In the genomic region with DNA sequence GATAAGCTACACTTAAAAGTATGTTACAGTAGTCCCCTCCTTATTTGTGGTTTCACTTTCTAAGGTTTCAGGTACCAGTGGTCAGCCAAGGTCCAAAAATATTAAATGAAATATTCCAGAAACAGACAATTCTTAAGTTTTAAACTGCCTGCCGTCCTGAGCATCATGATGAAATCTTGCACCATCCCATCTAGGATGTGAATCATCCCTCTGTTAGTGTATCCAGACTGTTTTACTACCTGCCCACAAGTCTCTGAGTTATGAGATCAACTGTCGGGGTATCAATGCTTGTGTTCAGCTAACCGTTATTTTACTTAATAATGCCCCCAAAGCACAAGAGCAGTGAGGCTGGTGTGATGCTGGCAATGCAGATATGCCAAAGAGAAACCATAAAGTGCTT, we compare ENCODE assay signal across 11 cellular contexts. TPM values are rescaled to one million over a fixed set of nuclear protein-coding genes. Genes with fewer than 3 reads are reported as not detected.
DNase-seq lines count a peak whose midpoint lies in the region; ATAC-seq, FAIRE-seq and TF ChIP-seq lines count a peak whose summit lies in the region.
"Had no signal": no experiment of that assay in that cellular context is flagged by ENCODE, and none has a peak within 500 bp of the region (broad histone marks: within the 10 kb centered on the region; RNA-seq: fewer than 3 reads in every experiment).

No MANE protein-coding gene starts in this region.

- no peak overlapping the region for H3K4me3 ChIP-seq in brain microvascular endothelial cell (ENCODE audit: low read depth, low read length)
- no peak overlapping the region for H3K4me3 ChIP-seq in naive thymus-derived CD4-positive, alpha-beta T cell (ENCODE audit: low read length)

- intact Hi-C loops in naive thymus-derived CD4-positive, alpha-beta T cell (cut with micrococcal nuclease) = loop anchor here in 1 of 2 donors (5.0 kb wide), 1 partner anchor 33 kb away; no protein-coding TSS in a partner anchor

- peak overlapping the region in 2 of 9 donors; percentile 21 to 46 for H3K27ac Mint-ChIP-seq in naive thymus-derived CD4-positive, alpha-beta T cell
- H3K27ac Mint-ChIP-seq: mesothelial cell of epicardium had no signal

- TF ChIP-seq CTCF in brain microvascular endothelial cell (IDR thresholded peaks at IDR 0.05; ENCODE audit: low read depth, low read length, missing control alignments) = no peak

- no peaks in the 10 kb centered on the region for H3K9me3 ChIP-seq in naive thymus-derived CD4-positive, alpha-beta T cell (ENCODE audit: control insufficient read depth in 2 of 3, low read length in 3 of 3)

- CTCF ChIA-PET in naive thymus-derived CD4-positive, alpha-beta T cell (lab: Charles Lee) = no interaction called here

- no peak for TF ChIP-seq POLR2A in GM12892 (IDR thresholded peaks at IDR 0.05; ENCODE audit: low read depth, low read length)

- no peak for ATAC-seq in naive thymus-derived CD4-positive, alpha-beta T cell
- ATAC-seq in GM18861 (IDR thresholded peaks at IDR 0.05; ENCODE audit: unreplicated experiment) = no peak

- H3K36me3 Mint-ChIP-seq in naive thymus-derived CD4-positive, alpha-beta T cell = peaks cover 0 to 7% (median 3%) of the 10 kb centered on the region in 5 donors
- H3K36me3 Mint-ChIP-seq: mesothelial cell of epicardium had no signal

- H3K4me1 Mint-ChIP-seq in naive thymus-derived CD4-positive, alpha-beta T cell = peaks cover 34 to 97% (median 84%) of the 10 kb centered on the region in 7 donors

- H3K27me3 ChIP-seq in brain microvascular endothelial cell (replicated peaks) = no peaks in the 10 kb centered on the region
- H3K27me3 ChIP-seq in naive thymus-derived CD4-positive, alpha-beta T cell (ENCODE audit: control insufficient read depth in 2 of 2, insufficient read depth in 2 of 2, low read length in 2 of 2) = no peaks in the 10 kb centered on the region

- H3K4me1 ChIP-seq in naive thymus-derived CD4-positive, alpha-beta T cell (ENCODE audit: control insufficient read depth in 2 of 2, insufficient read depth in 2 of 2, low read length in 2 of 2) = peaks cover 13 to 44% of the 10 kb centered on the region in 2 donors

- DNase-seq in NOMO-1 treated with DMSO at 0.1 percent for 48 hours (lab: John Stamatoyannopoulos, UW; ENCODE audit: unreplicated experiment) = peak; percentile 33
- no peak for DNase-seq in NOMO-1 treated with dmso at 0.1 percent for 144 hours (lab: John Stamatoyannopoulos, UW; ENCODE audit: unreplicated experiment)
- peak; percentile 59 for DNase-seq in M059J (ENCODE audit: low read depth)
- peak; percentile 48 for DNase-seq in brain microvascular endothelial cell
- no peak for DNase-seq in naive thymus-derived CD4-positive, alpha-beta T cell
- DNase-seq in NCI-H2227 (lab: John Stamatoyannopoulos, UW; ENCODE audit: unreplicated experiment) = no peak
- no peak for DNase-seq in GM12892 (ENCODE audit: insufficient read length)
- DNase-seq: AML-193, NCI-H524 had no signal

- FAIRE-seq in GM12892 (lab: Jason Lieb, UNC) = no peak

- H3K27ac ChIP-seq in brain microvascular endothelial cell = no peak overlapping the region
- H3K27ac ChIP-seq in naive thymus-derived CD4-positive, alpha-beta T cell (ENCODE audit: low read depth, low read length) = no peak overlapping the region

- H3K27me3 Mint-ChIP-seq in naive thymus-derived CD4-positive, alpha-beta T cell = no peaks in the 10 kb centered on the region

- H3K36me3 ChIP-seq in brain microvascular endothelial cell (replicated peaks) = no peaks in the 10 kb centered on the region
- H3K36me3 ChIP-seq in naive thymus-derived CD4-positive, alpha-beta T cell (ENCODE audit: control insufficient read depth in 2 of 3, insufficient read depth in 3 of 3, low read length in 3 of 3) = no peaks in the 10 kb centered on the region

- H3K4me3 Mint-ChIP-seq in naive thymus-derived CD4-positive, alpha-beta T cell = peak overlapping the region in 8 of 10 donors; percentile 12 to 76 (median 40)
- H3K4me3 Mint-ChIP-seq: mesothelial cell of epicardium had no signal

- H3K9me3 Mint-ChIP-seq in naive thymus-derived CD4-positive, alpha-beta T cell = no peaks in the 10 kb centered on the region
- H3K9me3 Mint-ChIP-seq: mesothelial cell of epicardium had no signal

- POLR2A ChIA-PET in naive thymus-derived CD4-positive, alpha-beta T cell (lab: Charles Lee) = interaction anchor here (0.6 to 1.8 kb wide), 3 partner anchors 10 to 208 kb away, joined by 3 to 6 read pairs (median 3); no protein-coding TSS in a partner anchor

- in situ Hi-C loops in brain microvascular endothelial cell (cut with HindIII; ENCODE audit: low pct_ligation_motif_present, low sequenced_read_pairs) = no loop called here

RNA-seq across cellular contexts. Expression of gene KDM7A, which starts 11.4 kb away (rescaled TPM):
- total RNA-seq in M059J (2014; rRNA removed; shearing (Covaris generic)) = 0.64 and 0.69 TPM in 2 replicates
- 10 to 100 TPM; 24.0 to 62.5 (median 50.3) TPM for total RNA-seq in naive thymus-derived CD4-positive, alpha-beta T cell
- 1 to 10 TPM; 5.4 to 6.0 TPM for polyA plus RNA-seq in naive thymus-derived CD4-positive, alpha-beta T cell
- polyA plus RNA-seq in GM12892 (2012; ENCODE audit: missing spikeins) = 1.4 TPM

Comparison
In these comparisons a context has a peak if more than half of its experiments do, and no peak if none do; other contexts are left out.
1. DNase-seq: peak in NOMO-1 treated with DMSO at 0.1 percent for 48 hours (single experiment), M059J (single experiment) and brain microvascular endothelial cell (single experiment); none in NOMO-1 treated with dmso at 0.1 percent for 144 hours (single experiment), naive thymus-derived CD4-positive, alpha-beta T cell (0 of 9), NCI-H2227 (single experiment) and GM12892 (single experiment).
2. RNA of gene KDM7A, which starts 11.4 kb away (total RNA-seq): 24.0 to 62.5 TPM in naive thymus-derived CD4-positive, alpha-beta T cell; 0.64 to 0.69 TPM in M059J; every median in the first group is over 10 times any median in the second.